1 cellular context compared by ENCODE assay signal in genomic region chr3:78176869-78177268, GRCh38.
TF ChIP-seq lines count a peak whose summit lies in the region.

No MANE protein-coding gene starts in this region.

TF ChIP-seq in HepG2, 621 proteins besides CTCF, POLR2A, EP300 and RAD21 (continued from another document and continues in another):
- TF ChIP-seq NFAT5 (CRISPR knock-in tag; IDR thresholded peaks at IDR 0.05) (no peak), MTA3 (CRISPR knock-in tag; IDR thresholded peaks at IDR 0.05) (no peak), ZNF251 (CRISPR knock-in tag; IDR thresholded peaks at IDR 0.05) (no peak), ELF1 (CRISPR knock-in tag; IDR thresholded peaks at IDR 0.05) (peak; percentile 29; the same call in 1 of the 2 replicates), ZNF383 (CRISPR knock-in tag; IDR thresholded peaks at IDR 0.05; ENCODE audit: borderline replicate concordance) (no peak), MIXL1 (CRISPR knock-in tag; IDR thresholded peaks at IDR 0.05) (peak; percentile 62; the same call in 1 of the 2 replicates), TP53 (CRISPR knock-in tag; conservative IDR thresholded peaks at IDR 0.05) (no peak), KAT8 (CRISPR knock-in tag; IDR thresholded peaks at IDR 0.05) (0 out of 2 replicates have a peak, but pooled peaks have one; percentile 61), ZNF263 (CRISPR knock-in tag; IDR thresholded peaks at IDR 0.05) (no peak), RXRB (CRISPR knock-in tag; IDR thresholded peaks at IDR 0.05; ENCODE audit: borderline replicate concordance) (0 out of 2 replicates have a peak, but pooled peaks have one; percentile 32), SIN3B (IDR thresholded peaks at IDR 0.05; ENCODE audit: low read length) (no peak), ELF3 (CRISPR knock-in tag; IDR thresholded peaks at IDR 0.05) (peak; percentile 62), ZKSCAN1 (IDR thresholded peaks at IDR 0.05; ENCODE audit: low read length) (no peak), CHCHD3 (CRISPR knock-in tag; IDR thresholded peaks at IDR 0.05) (no peak), RFXAP (CRISPR knock-in tag; IDR thresholded peaks at IDR 0.05; ENCODE audit: borderline replicate concordance) (no peak), ZNF431 (CRISPR knock-in tag; IDR thresholded peaks at IDR 0.05; ENCODE audit: borderline replicate concordance, low read depth) (no peak), NR1H2 (CRISPR knock-in tag; IDR thresholded peaks at IDR 0.05; ENCODE audit: borderline replicate concordance, low read depth) (no peak), IRF9 (CRISPR knock-in tag; IDR thresholded peaks at IDR 0.05; ENCODE audit: borderline replicate concordance) (no peak), GFI1 (CRISPR knock-in tag; IDR thresholded peaks at IDR 0.05; ENCODE audit: borderline replicate concordance) (no peak), ZNF619 (CRISPR knock-in tag; IDR thresholded peaks at IDR 0.05) (no peak), ZNF776 (CRISPR knock-in tag; IDR thresholded peaks at IDR 0.05) (no peak), SRSF1 (optimal IDR thresholded peaks at IDR 0.05; ENCODE audit: low read depth, low read length) (no peak), ZNF773 (CRISPR knock-in tag; IDR thresholded peaks at IDR 0.05; ENCODE audit: borderline replicate concordance) (no peak), ZC3H4 (CRISPR knock-in tag; IDR thresholded peaks at IDR 0.05; ENCODE audit: borderline replicate concordance) (no peak), ZNF274 (CRISPR knock-in tag; IDR thresholded peaks at IDR 0.05) (no peak)
- TF ChIP-seq, protein P1, sequence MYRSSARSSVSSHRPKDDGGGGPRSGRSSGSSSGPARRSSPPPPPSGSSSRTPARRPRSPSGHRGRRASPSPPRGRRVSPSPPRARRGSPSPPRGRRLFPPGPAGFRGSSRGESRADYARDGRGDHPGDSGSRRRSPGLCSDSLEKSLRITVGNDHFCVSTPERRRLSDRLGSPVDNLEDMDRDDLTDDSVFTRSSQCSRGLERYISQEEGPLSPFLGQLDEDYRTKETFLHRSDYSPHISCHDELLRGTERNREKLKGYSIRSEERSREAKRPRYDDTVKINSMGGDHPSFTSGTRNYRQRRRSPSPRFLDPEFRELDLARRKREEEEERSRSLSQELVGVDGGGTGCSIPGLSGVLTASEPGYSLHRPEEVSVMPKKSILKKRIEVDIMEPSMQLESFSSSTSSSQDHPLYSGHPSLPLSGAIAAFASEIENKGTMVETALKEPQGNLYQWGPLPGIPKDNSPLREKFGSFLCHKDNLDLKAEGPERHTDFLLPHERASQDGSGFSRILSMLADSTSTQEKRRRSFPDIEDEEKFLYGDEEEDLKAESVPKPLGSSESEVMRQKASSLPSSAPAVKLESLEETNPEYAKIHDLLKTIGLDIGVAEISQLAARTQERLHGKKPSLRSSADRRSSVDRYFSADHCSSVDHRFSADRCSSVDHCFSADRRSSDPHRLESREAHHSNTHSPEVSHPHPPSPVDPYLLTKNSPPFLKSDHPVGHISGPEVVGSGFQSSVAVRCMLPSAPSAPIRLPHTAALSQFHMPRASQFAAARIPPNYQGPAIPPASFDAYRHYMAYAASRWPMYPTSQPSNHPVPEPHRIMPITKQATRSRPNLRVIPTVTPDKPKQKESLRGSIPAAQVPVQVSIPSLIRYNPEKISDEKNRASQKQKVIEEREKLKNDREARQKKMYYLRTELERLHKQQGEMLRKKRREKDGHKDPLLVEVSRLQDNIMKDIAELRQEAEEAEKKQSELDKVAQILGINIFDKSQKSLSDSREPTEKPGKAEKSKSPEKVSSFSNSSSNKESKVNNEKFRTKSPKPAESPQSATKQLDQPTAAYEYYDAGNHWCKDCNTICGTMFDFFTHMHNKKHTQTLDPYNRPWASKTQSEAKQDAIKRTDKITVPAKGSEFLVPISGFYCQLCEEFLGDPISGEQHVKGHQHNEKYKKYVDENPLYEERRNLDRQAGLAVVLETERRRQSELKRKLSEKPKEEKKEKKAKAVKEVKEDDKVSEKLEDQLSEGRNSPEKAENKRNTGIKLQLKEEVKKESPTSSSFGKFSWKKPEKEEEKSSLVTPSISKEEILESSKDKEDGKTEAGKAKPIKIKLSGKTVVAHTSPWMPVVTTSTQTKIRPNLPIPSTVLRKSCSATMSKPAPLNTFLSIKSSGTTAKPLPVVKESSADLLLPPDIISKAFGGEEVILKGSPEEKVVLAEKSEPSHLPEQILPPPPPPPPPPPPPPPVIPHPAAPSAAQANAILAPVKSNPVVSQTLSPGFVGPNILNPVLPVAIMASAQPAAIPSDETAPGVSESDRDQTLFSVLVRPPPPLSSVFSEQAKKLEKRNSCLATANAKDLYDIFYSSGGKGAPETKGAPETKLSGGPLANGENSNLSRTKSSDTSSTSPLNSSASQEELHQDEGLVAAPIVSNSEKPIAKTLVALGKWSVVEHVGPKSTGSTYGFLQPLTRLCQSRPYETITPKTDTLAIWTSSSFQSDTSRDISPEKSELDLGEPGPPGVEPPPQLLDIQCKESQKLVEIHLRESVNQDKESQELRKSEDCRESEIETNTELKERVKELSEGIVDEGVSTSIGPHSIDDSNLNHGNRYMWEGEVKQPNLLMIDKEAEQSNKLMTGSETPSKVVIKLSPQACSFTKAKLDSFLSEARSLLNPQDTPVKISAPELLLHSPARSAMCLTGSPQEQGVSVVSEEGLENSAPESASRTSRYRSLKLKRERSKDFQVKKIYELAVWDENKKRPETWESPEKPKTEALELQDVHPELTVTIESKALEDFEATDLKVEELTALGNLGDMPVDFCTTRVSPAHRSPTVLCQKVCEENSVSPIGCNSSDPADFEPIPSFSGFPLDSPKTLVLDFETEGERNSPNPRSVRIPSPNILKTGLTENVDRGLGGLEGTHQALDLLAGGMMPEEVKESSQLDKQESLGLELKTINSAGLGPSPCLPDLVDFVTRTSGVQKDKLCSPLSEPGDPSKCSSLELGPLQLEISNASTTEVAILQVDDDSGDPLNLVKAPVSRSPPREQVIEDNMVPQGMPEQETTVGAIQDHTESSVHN (CRISPR knock-in tag; IDR thresholded peaks at IDR 0.05), result no peak
- TF ChIP-seq, protein P2, sequence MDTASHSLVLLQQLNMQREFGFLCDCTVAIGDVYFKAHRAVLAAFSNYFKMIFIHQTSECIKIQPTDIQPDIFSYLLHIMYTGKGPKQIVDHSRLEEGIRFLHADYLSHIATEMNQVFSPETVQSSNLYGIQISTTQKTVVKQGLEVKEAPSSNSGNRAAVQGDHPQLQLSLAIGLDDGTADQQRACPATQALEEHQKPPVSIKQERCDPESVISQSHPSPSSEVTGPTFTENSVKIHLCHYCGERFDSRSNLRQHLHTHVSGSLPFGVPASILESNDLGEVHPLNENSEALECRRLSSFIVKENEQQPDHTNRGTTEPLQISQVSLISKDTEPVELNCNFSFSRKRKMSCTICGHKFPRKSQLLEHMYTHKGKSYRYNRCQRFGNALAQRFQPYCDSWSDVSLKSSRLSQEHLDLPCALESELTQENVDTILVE (CRISPR knock-in tag; IDR thresholded peaks at IDR 0.05), result no peak
- TF ChIP-seq, protein P3, sequence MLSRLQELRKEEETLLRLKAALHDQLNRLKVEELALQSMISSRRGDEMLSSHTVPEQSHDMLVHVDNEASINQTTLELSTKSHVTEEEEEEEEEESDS (CRISPR knock-in tag; IDR thresholded peaks at IDR 0.05; ENCODE audit: borderline replicate concordance), result no peak
- TF ChIP-seq, protein P4, sequence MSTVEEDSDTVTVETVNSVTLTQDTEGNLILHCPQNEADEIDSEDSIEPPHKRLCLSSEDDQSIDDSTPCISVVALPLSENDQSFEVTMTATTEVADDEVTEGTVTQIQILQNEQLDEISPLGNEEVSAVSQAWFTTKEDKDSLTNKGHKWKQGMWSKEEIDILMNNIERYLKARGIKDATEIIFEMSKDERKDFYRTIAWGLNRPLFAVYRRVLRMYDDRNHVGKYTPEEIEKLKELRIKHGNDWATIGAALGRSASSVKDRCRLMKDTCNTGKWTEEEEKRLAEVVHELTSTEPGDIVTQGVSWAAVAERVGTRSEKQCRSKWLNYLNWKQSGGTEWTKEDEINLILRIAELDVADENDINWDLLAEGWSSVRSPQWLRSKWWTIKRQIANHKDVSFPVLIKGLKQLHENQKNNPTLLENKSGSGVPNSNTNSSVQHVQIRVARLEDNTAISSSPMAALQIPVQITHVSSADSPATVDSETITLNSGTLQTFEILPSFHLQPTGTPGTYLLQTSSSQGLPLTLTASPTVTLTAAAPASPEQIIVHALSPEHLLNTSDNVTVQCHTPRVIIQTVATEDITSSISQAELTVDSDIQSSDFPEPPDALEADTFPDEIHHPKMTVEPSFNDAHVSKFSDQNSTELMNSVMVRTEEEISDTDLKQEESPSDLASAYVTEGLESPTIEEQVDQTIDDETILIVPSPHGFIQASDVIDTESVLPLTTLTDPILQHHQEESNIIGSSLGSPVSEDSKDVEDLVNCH (CRISPR knock-in tag; IDR thresholded peaks at IDR 0.05), result no peak
- TF ChIP-seq, protein P5, sequence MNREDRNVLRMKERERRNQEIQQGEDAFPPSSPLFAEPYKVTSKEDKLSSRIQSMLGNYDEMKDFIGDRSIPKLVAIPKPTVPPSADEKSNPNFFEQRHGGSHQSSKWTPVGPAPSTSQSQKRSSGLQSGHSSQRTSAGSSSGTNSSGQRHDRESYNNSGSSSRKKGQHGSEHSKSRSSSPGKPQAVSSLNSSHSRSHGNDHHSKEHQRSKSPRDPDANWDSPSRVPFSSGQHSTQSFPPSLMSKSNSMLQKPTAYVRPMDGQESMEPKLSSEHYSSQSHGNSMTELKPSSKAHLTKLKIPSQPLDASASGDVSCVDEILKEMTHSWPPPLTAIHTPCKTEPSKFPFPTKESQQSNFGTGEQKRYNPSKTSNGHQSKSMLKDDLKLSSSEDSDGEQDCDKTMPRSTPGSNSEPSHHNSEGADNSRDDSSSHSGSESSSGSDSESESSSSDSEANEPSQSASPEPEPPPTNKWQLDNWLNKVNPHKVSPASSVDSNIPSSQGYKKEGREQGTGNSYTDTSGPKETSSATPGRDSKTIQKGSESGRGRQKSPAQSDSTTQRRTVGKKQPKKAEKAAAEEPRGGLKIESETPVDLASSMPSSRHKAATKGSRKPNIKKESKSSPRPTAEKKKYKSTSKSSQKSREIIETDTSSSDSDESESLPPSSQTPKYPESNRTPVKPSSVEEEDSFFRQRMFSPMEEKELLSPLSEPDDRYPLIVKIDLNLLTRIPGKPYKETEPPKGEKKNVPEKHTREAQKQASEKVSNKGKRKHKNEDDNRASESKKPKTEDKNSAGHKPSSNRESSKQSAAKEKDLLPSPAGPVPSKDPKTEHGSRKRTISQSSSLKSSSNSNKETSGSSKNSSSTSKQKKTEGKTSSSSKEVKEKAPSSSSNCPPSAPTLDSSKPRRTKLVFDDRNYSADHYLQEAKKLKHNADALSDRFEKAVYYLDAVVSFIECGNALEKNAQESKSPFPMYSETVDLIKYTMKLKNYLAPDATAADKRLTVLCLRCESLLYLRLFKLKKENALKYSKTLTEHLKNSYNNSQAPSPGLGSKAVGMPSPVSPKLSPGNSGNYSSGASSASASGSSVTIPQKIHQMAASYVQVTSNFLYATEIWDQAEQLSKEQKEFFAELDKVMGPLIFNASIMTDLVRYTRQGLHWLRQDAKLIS (CRISPR knock-in tag; IDR thresholded peaks at IDR 0.05), result no peak
